In genomic region chr3:48709051-48709461, GRCh38 we compare ENCODE assay signal across 10 cellular contexts. TPM values are rescaled to one million over a fixed set of nuclear protein-coding genes. Genes with fewer than 3 reads are reported as not detected.
A peak's percentile ranks its signal among the peaks of the same experiment; 100 is the strongest.
DNase-seq lines count a peak whose midpoint lies in the region; ATAC-seq and TF ChIP-seq lines count a peak whose summit lies in the region.
"Had no signal": no experiment of that assay in that cellular context is flagged by ENCODE, and none has a peak within 500 bp of the region (broad histone marks: within the 10 kb centered on the region; RNA-seq: fewer than 3 reads in every experiment).

No MANE protein-coding gene starts in this region.

- H3K4me3 ChIP-seq in esophagus squamous epithelium (no peak overlapping the region), gastrocnemius medialis (no peak overlapping the region)

- in situ Hi-C loops in G401 (cut with HindIII; ENCODE audit: low sequenced_read_pairs) (no loop called here), gastrocnemius medialis (cut with MboI; ENCODE audit: low sequenced_read_pairs in 4 of 4) (no loop called here)

- DNase-seq in G401 (ENCODE audit: low spot score) = peak; percentile 34
- peak; percentile 74 for DNase-seq in RWPE1 (ENCODE audit: low spot score)
- DNase-seq in esophagus squamous epithelium (lab: John Stamatoyannopoulos, UW) = no peak
- DNase-seq in gastrocnemius medialis = no peak
- no peak for DNase-seq in NCI-H1105 (lab: John Stamatoyannopoulos, UW)
- DNase-seq in globus pallidus (ENCODE audit: low spot score) = no peak
- DNase-seq: activated naive CD4-positive, alpha-beta T cell treated with anti-CD3 and anti-CD28 coated beads, Interleukin-2, amount 50 U/mL, for 16 hours; NCI-H187 treated with DMSO at 0.1 percent for 48 hours had no signal

- intact Hi-C loops in esophagus squamous epithelium (cut with DNase I) (no loop called here), gastrocnemius medialis (cut with DNase I; ENCODE audit: low total_unique reads) (no loop called here)

- TF ChIP-seq POLR2A in esophagus squamous epithelium (IDR thresholded peaks at IDR 0.05) (no peak), gastrocnemius medialis (IDR thresholded peaks at IDR 0.05) (no peak)

- ATAC-seq in gastrocnemius medialis (peak; percentile 56 to 64), HG03571 (IDR thresholded peaks at IDR 0.05; ENCODE audit: unreplicated experiment) (no peak), GM19035 (IDR thresholded peaks at IDR 0.05; ENCODE audit: unreplicated experiment) (no peak)

- POLR2A ChIA-PET in RWPE1 (lab: Yijun Ruan, JAX; ENCODE audit: low non-redundant PET) = no interaction called here

- H3K36me3 ChIP-seq in esophagus squamous epithelium (peaks cover 6 to 78% (median 7%) of the 10 kb centered on the region in 3 donors), gastrocnemius medialis (peaks cover 0 to 25% of the 10 kb centered on the region in 2 donors)

- peak overlapping the region; percentile 98 for H3K27ac ChIP-seq in RWPE1
- peak overlapping the region; percentile 64 to 79 (median 66) for H3K27ac ChIP-seq in esophagus squamous epithelium
- peak overlapping the region; percentile 33 to 57 (median 54) for H3K27ac ChIP-seq in gastrocnemius medialis

- H3K9me3 ChIP-seq in esophagus squamous epithelium (no peaks in the 10 kb centered on the region), gastrocnemius medialis (no peaks in the 10 kb centered on the region)

- H3K4me1 ChIP-seq in esophagus squamous epithelium = peaks cover 8 to 78% (median 56%) of the 10 kb centered on the region in 3 donors
- peaks cover 24 to 26% of the 10 kb centered on the region in 2 donors for H3K4me1 ChIP-seq in gastrocnemius medialis

- CTCF ChIA-PET in RWPE1 (lab: Yijun Ruan, JAX) = no interaction called here

- TF ChIP-seq CTCF in RWPE1 (conservative IDR thresholded peaks at IDR 0.05; ENCODE audit: low read depth) (no peak), esophagus squamous epithelium (IDR thresholded peaks at IDR 0.05) (no peak), gastrocnemius medialis (IDR thresholded peaks at IDR 0.05 in 4 of 5, conservative IDR thresholded peaks at IDR 0.05 in 1 of 5) (no peak)

- H3K27me3 ChIP-seq in esophagus squamous epithelium = no peaks in the 10 kb centered on the region
- no peaks in the 10 kb centered on the region for H3K27me3 ChIP-seq in gastrocnemius medialis

- WGBS in esophagus squamous epithelium, 2 donors = 32 to 46% methylated on average over 4 to 7 of the region's 7 CpGs

RNA-seq across cellular contexts. Expression of gene IP6K2, which starts 8.0 kb away (rescaled TPM):
- 105 and 114 TPM in 2 replicates for total RNA-seq in G401 (2014; rRNA removed; shearing (Covaris generic))
- total RNA-seq in esophagus squamous epithelium (10 to 100 TPM; 52.1 to 94.6 (median 67.9) TPM), gastrocnemius medialis (10 to 100 TPM; 16.9 to 31.8 (median 22.0) TPM)

RNA-seq across cellular contexts. Expression of gene NCKIPSD, which starts 23.3 kb away (rescaled TPM):
- total RNA-seq in G401 (2014; rRNA removed; shearing (Covaris generic)) = 12.9 and 17.1 TPM in 2 replicates
- 10 to 100 TPM; 12.4 to 16.8 (median 15.0) TPM for total RNA-seq in esophagus squamous epithelium
- 10 to 100 TPM; 13.2 to 33.1 (median 19.4) TPM for total RNA-seq in gastrocnemius medialis

RNA-seq across cellular contexts. Expression of gene CELSR3, which starts 46.4 kb away (rescaled TPM):
- 4.6 and 5.0 TPM in 2 replicates for total RNA-seq in G401 (2014; rRNA removed; shearing (Covaris generic))
- total RNA-seq in esophagus squamous epithelium (under 1 TPM; 0.31 to 0.76 (median 0.45) TPM), gastrocnemius medialis (under 1 TPM in 3 of 4 donors, not detected in 1; 0.02 to 0.25 (median 0.05) TPM)

Comparison
In these comparisons a context has a peak if more than half of its experiments do, and no peak if none do; other contexts are left out.
1. DNase-seq: peak in G401 (single experiment) and RWPE1 (single experiment); none in esophagus squamous epithelium (single experiment), gastrocnemius medialis (0 of 2), NCI-H1105 (single experiment) and globus pallidus (single experiment).
2. ATAC-seq: peak in gastrocnemius medialis (2 of 2); none in HG03571 (single experiment) and GM19035 (single experiment).
3. Peak in every context shown above with its lines, with median percentiles within 50 percentile points of each other: H3K27ac ChIP-seq.